ENCODE assay signal across 8 cellular contexts in the genomic region with DNA sequence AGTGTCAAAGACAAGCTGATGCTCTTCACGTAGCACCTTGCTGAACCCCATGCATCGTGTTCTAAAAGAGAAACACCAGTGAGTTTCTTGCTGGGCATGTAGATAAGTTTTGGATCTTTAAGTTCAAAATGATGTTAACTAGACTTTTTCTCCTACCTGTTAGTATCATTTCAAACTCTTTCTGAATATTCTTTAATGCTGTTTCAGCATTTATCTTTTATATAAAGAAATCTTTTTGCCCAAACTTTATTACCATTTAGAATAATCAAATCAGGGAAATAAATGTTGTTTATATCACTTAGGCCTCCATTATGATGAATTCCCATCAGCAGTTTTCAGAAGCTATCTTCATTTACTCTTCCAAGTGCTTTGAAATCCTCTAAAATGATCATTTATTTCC.
"Had no signal": no experiment of that assay in that cellular context is flagged by ENCODE, and none has a peak within 500 bp of the region (broad histone marks: within the 10 kb centered on the region; RNA-seq: fewer than 3 reads in every experiment).

No MANE protein-coding gene starts in this region.

- ATAC-seq: HCT116 had no signal

- H2AFZ ChIP-seq: GM23248 had no signal

- H3K9ac ChIP-seq: GM23248 had no signal

- H3K27ac ChIP-seq: GM23248, HL-60 had no signal

- H3K4me3 ChIP-seq: GM23248, HAP-1 had no signal

- H3K9me3 ChIP-seq: HAP-1 had no signal

- DNase-seq: GM23248, GOT3, H7, HFFc6, KG1 had no signal

- H3K36me3 ChIP-seq: HAP-1 had no signal

- H3K4me1 ChIP-seq: HAP-1 had no signal
